11 cellular contexts compared by ENCODE assay signal in the genomic region with DNA sequence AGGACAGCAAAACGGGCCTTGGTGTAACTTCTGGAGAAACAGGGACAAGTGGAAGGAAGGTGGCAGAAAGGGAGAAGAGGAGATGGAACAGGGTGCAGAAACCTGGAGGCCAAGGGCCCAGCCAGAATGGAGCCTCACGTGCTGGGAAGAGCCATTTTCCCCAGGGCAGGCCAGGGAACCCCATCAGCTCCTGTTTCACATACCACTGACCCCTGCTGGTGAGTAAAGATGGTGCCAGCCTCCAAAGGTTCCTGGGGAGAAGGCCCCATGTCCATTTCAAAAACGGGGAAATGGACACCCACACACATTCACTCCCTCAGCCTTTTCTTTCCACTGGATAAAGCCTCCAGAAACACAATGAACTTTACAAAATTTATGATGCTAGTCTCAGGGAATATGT. TPM values are rescaled to one million over a fixed set of nuclear protein-coding genes. Genes with fewer than 3 reads are reported as not detected.
DNase-seq lines count a peak whose midpoint lies in the region; ATAC-seq and TF ChIP-seq lines count a peak whose summit lies in the region.
"Had no signal": no experiment of that assay in that cellular context is flagged by ENCODE, and none has a peak within 500 bp of the region (broad histone marks: within the 10 kb centered on the region; RNA-seq: fewer than 3 reads in every experiment).

No MANE protein-coding gene starts in this region.

- H3K27me3 Mint-ChIP-seq in glutamatergic neuron (ENCODE audit: unreplicated experiment): peaks cover 3% of the 10 kb centered on the region
- H3K27me3 Mint-ChIP-seq in stimulated activated memory B cell treated with anti-CD40 and anti-IgM and Interleukin-4, amounts not matched to agents 10 μg/mL and 1 μg/mL and 100 μg/mL, for 72 hours: no peaks in the 10 kb centered on the region

- H3K9me3 ChIP-seq in AG04450 (ENCODE audit: control insufficient read depth, insufficient read depth, low read length): no peaks in the 10 kb centered on the region

- no peak overlapping the region for H3K27ac ChIP-seq in AG04450 (ENCODE audit: low read depth, low read length)

- H3K27me3 ChIP-seq in AG04450 (ENCODE audit: control insufficient read depth, insufficient read depth, low read length): no peaks in the 10 kb centered on the region

- TF ChIP-seq CTCF in AG04450 (IDR thresholded peaks at IDR 0.05; ENCODE audit: low read depth, low read length) (peak; percentile 37; the same call in 1 of the 2 replicates), GM12874 (IDR thresholded peaks at IDR 0.05; ENCODE audit: insufficient read depth, low read depth, low read length) (peak; percentile 55), glutamatergic neuron (IDR thresholded peaks at IDR 0.05; ENCODE audit: partially characterized antibody, unreplicated experiment) (peak; percentile 28)

- H3K9me3 Mint-ChIP-seq in glutamatergic neuron (ENCODE audit: unreplicated experiment): no peaks in the 10 kb centered on the region
- H3K9me3 Mint-ChIP-seq in stimulated activated memory B cell treated with anti-CD40 and anti-IgM and Interleukin-4, amounts not matched to agents 10 μg/mL and 1 μg/mL and 100 μg/mL, for 72 hours: no peaks in the 10 kb centered on the region
- H3K9me3 Mint-ChIP-seq: activated naive CD8-positive, alpha-beta T cell treated with anti-CD3 and anti-CD28 coated beads, Interleukin-2, amount 50 U/mL, for 24 hours; nephron had no signal

- DNase-seq in AG04450 (ENCODE audit: low read depth, low spot score) (no peak), SW480 (ENCODE audit: low spot score) (peak; percentile 23), glutamatergic neuron (no peak), amniotic stem cell (lab: John Stamatoyannopoulos, UW) (no peak)
- DNase-seq: activated naive CD8-positive, alpha-beta T cell treated with anti-CD3 and anti-CD28 coated beads, Interleukin-2, amount 50 U/mL, for 24 hours; NCI-H1436 had no signal

- no peaks in the 10 kb centered on the region for H3K4me1 Mint-ChIP-seq in glutamatergic neuron (ENCODE audit: low read depth, unreplicated experiment)
- H3K4me1 Mint-ChIP-seq in stimulated activated memory B cell treated with anti-CD40 and anti-IgM and Interleukin-4, amounts not matched to agents 10 μg/mL and 1 μg/mL and 100 μg/mL, for 72 hours: peaks cover 6% of the 10 kb centered on the region
- H3K4me1 Mint-ChIP-seq: activated naive CD8-positive, alpha-beta T cell treated with anti-CD3 and anti-CD28 coated beads, Interleukin-2, amount 50 U/mL, for 24 hours; nephron had no signal

- CTCF ChIA-PET in AG04450 (lab: Charles Lee): interaction anchor here (0.7 kb wide), 1 partner anchor 23 kb away, joined by 4 read pairs; no protein-coding TSS in a partner anchor

- no peak overlapping the region for H3K4me3 Mint-ChIP-seq in glutamatergic neuron (ENCODE audit: unreplicated experiment)
- H3K4me3 Mint-ChIP-seq in stimulated activated memory B cell treated with anti-CD40 and anti-IgM and Interleukin-4, amounts not matched to agents 10 μg/mL and 1 μg/mL and 100 μg/mL, for 72 hours: no peak overlapping the region
- H3K4me3 Mint-ChIP-seq: activated naive CD8-positive, alpha-beta T cell treated with anti-CD3 and anti-CD28 coated beads, Interleukin-2, amount 50 U/mL, for 24 hours; nephron had no signal

- no peaks in the 10 kb centered on the region for H3K36me3 Mint-ChIP-seq in glutamatergic neuron (ENCODE audit: unreplicated experiment)
- no peaks in the 10 kb centered on the region for H3K36me3 Mint-ChIP-seq in stimulated activated memory B cell treated with anti-CD40 and anti-IgM and Interleukin-4, amounts not matched to agents 10 μg/mL and 1 μg/mL and 100 μg/mL, for 72 hours

- no peak overlapping the region for H3K4me3 ChIP-seq in AG04450 (ENCODE audit: low read depth, low read length)

- ATAC-seq in HG02588 (IDR thresholded peaks at IDR 0.05; ENCODE audit: unreplicated experiment): no peak
- ATAC-seq in stimulated activated memory B cell treated with anti-CD40 and anti-IgM and Interleukin-4, amounts not matched to agents 10 μg/mL and 1 μg/mL and 100 μg/mL, for 72 hours: no peak
- ATAC-seq in HG03378 (IDR thresholded peaks at IDR 0.05; ENCODE audit: unreplicated experiment): no peak
- ATAC-seq: activated naive CD8-positive, alpha-beta T cell treated with anti-CD3 and anti-CD28 coated beads, Interleukin-2, amount 50 U/mL, for 24 hours had no signal

- H3K27ac Mint-ChIP-seq in glutamatergic neuron (ENCODE audit: unreplicated experiment): no peak overlapping the region
- no peak overlapping the region for H3K27ac Mint-ChIP-seq in stimulated activated memory B cell treated with anti-CD40 and anti-IgM and Interleukin-4, amounts not matched to agents 10 μg/mL and 1 μg/mL and 100 μg/mL, for 72 hours
- H3K27ac Mint-ChIP-seq: activated naive CD8-positive, alpha-beta T cell treated with anti-CD3 and anti-CD28 coated beads, Interleukin-2, amount 50 U/mL, for 24 hours; nephron had no signal

- POLR2A ChIA-PET in AG04450 (lab: Yijun Ruan, JAX): no interaction called here

RNA-seq across cellular contexts. Expression of a gene that starts 57.6 kb away (rescaled TPM):
- 48.7 and 56.5 TPM in 2 replicates for polyA plus RNA-seq in AG04450 (2011; rRNA removed)
- 95.6 and 108 TPM in 2 replicates for polyA minus RNA-seq in AG04450 (2011; rRNA and poly(A)+ RNA removed)
- 83.1 TPM for total RNA-seq in glutamatergic neuron (ENCODE audit: unreplicated experiment)
